ENCODE assay signal across 7 cellular contexts in the genomic region with DNA sequence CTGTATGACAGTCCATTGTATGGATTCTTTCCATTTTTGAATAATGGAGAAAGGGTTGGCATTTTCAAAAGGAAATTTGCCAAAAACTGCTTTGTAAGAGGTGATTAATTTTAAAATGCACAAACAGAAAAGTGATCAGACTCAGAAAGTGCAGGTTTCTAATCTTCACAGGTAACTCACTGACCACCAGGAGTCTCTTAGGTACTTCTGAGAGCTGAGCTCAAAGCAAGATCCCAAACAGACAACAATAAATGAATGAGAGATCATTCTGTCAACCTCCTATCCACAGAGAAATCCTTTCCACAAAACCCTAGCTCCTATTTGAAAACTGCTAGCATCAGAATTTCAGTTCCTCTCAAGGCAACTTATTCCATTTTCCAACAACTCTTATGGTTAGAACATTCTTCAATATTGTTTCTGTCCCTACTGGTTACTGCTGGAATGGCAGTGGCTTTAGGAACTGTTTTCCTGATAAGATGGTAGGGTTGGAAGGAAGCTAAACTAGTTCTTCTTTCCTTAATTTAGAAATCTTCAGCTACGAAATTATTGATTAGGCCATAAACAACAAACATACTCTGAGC. TPM values are rescaled to one million over a fixed set of nuclear protein-coding genes. Genes with fewer than 3 reads are reported as not detected.
DNase-seq lines count a peak whose midpoint lies in the region; ATAC-seq and TF ChIP-seq lines count a peak whose summit lies in the region.

No MANE protein-coding gene starts in this region.

- no peaks in the 10 kb centered on the region for H3K36me3 ChIP-seq in breast epithelium

- no peaks in the 10 kb centered on the region for H3K36me3 Mint-ChIP-seq in osteocyte (ENCODE audit: unreplicated experiment)

- H3K4me3 Mint-ChIP-seq in osteocyte (ENCODE audit: unreplicated experiment): no peak overlapping the region

- no peaks in the 10 kb centered on the region for H3K27me3 Mint-ChIP-seq in osteocyte (ENCODE audit: unreplicated experiment)

- H3K4me1 Mint-ChIP-seq in osteocyte (ENCODE audit: unreplicated experiment): peaks cover 22% of the 10 kb centered on the region

- peak in 2 of 3 donors; percentile 44 to 57 for TF ChIP-seq CTCF in breast epithelium (IDR thresholded peaks at IDR 0.05)
- TF ChIP-seq CTCF in osteocyte (IDR thresholded peaks at IDR 0.05): peak; percentile 50

- no peak overlapping the region for H3K27ac Mint-ChIP-seq in osteocyte (ENCODE audit: unreplicated experiment)

- DNase-seq in EH (ENCODE audit: low read depth): peak; percentile 32
- peak; percentile 59 for DNase-seq in NAMALWA (ENCODE audit: low spot score)
- DNase-seq in breast epithelium (ENCODE audit: low spot score in 2 of 2): peak in 1 of 2 donors; percentile 13
- no peak for DNase-seq in osteocyte (ENCODE audit: extremely low spot score, unreplicated experiment)
- no peak for DNase-seq in NCI-H187 (lab: John Stamatoyannopoulos, UW)
- DNase-seq in activated CD4-positive, alpha-beta T cell treated with anti-CD3 and anti-CD28 coated beads for 1 hour: no peak

- no peaks in the 10 kb centered on the region for H3K27me3 ChIP-seq in breast epithelium

- no peak for ATAC-seq in HG02852 (IDR thresholded peaks at IDR 0.05; ENCODE audit: unreplicated experiment)

- H3K9me3 ChIP-seq in breast epithelium: no peaks in the 10 kb centered on the region

- H3K4me3 ChIP-seq in breast epithelium: no peak overlapping the region

- no peaks in the 10 kb centered on the region for H3K9me3 Mint-ChIP-seq in osteocyte (ENCODE audit: unreplicated experiment)

- H3K27ac ChIP-seq in breast epithelium: no peak overlapping the region

- no peak for TF ChIP-seq POLR2A in breast epithelium (IDR thresholded peaks at IDR 0.05)

- intact Hi-C loops in breast epithelium (cut with DNase I; ENCODE audit: low total_unique reads): no loop called here

- no peaks in the 10 kb centered on the region for H3K4me1 ChIP-seq in breast epithelium

RNA-seq across cellular contexts. Expression of a gene that starts 20.6 kb away (rescaled TPM):
- total RNA-seq in breast epithelium (1 to 10 TPM; 4.4 to 6.2 (median 5.9) TPM), osteocyte (0.73 and 1.1 TPM in 2 replicates)

RNA-seq across cellular contexts. Expression of a gene that starts 49.1 kb away (rescaled TPM):
- total RNA-seq in breast epithelium: 1 to 10 TPM in 1 of 3 donors, under 1 TPM in 2; 0.80 to 1.0 (median 0.98) TPM
- total RNA-seq in osteocyte: not detected in 2 replicates

Comparison
In these comparisons a context has a peak if more than half of its experiments do, and no peak if none do; other contexts are left out.
1. DNase-seq: peak in EH (single experiment) and NAMALWA (single experiment); none in osteocyte (single experiment), NCI-H187 (0 of 2) and activated CD4-positive, alpha-beta T cell treated with anti-CD3 and anti-CD28 coated beads for 1 hour (single experiment).